ENCODE assay signal across 1 cellular context in the genomic region with DNA sequence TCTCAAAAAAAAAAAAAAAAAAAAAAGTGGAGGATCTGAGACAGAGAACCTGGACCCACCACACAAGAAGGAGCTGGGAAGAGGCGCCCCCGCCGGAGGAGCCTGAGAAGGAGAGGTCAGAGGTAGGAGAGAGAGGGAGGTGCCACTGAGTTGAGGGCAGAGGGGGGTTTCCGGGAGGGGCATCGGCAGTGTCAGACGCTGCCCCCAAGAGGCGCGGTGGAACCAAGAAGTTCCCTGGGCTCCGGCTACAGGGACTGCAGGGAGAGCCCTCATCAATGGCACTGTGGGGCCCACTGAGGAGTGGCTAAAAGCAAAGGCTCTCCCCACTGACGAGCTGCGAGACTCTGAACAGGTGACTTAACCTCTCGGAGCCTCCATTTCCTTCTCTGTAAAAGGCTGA.
TF ChIP-seq lines count a peak whose summit lies in the region.

No MANE protein-coding gene starts in this region.

TF ChIP-seq in H1, 55 proteins besides CTCF, POLR2A, EP300 and RAD21 (continued from another document):
- TF ChIP-seq, protein P1, sequence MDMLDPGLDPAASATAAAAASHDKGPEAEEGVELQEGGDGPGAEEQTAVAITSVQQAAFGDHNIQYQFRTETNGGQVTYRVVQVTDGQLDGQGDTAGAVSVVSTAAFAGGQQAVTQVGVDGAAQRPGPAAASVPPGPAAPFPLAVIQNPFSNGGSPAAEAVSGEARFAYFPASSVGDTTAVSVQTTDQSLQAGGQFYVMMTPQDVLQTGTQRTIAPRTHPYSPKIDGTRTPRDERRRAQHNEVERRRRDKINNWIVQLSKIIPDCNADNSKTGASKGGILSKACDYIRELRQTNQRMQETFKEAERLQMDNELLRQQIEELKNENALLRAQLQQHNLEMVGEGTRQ (IDR thresholded peaks at IDR 0.05; ENCODE audit: low read length): no peak
- TF ChIP-seq, protein P2, sequence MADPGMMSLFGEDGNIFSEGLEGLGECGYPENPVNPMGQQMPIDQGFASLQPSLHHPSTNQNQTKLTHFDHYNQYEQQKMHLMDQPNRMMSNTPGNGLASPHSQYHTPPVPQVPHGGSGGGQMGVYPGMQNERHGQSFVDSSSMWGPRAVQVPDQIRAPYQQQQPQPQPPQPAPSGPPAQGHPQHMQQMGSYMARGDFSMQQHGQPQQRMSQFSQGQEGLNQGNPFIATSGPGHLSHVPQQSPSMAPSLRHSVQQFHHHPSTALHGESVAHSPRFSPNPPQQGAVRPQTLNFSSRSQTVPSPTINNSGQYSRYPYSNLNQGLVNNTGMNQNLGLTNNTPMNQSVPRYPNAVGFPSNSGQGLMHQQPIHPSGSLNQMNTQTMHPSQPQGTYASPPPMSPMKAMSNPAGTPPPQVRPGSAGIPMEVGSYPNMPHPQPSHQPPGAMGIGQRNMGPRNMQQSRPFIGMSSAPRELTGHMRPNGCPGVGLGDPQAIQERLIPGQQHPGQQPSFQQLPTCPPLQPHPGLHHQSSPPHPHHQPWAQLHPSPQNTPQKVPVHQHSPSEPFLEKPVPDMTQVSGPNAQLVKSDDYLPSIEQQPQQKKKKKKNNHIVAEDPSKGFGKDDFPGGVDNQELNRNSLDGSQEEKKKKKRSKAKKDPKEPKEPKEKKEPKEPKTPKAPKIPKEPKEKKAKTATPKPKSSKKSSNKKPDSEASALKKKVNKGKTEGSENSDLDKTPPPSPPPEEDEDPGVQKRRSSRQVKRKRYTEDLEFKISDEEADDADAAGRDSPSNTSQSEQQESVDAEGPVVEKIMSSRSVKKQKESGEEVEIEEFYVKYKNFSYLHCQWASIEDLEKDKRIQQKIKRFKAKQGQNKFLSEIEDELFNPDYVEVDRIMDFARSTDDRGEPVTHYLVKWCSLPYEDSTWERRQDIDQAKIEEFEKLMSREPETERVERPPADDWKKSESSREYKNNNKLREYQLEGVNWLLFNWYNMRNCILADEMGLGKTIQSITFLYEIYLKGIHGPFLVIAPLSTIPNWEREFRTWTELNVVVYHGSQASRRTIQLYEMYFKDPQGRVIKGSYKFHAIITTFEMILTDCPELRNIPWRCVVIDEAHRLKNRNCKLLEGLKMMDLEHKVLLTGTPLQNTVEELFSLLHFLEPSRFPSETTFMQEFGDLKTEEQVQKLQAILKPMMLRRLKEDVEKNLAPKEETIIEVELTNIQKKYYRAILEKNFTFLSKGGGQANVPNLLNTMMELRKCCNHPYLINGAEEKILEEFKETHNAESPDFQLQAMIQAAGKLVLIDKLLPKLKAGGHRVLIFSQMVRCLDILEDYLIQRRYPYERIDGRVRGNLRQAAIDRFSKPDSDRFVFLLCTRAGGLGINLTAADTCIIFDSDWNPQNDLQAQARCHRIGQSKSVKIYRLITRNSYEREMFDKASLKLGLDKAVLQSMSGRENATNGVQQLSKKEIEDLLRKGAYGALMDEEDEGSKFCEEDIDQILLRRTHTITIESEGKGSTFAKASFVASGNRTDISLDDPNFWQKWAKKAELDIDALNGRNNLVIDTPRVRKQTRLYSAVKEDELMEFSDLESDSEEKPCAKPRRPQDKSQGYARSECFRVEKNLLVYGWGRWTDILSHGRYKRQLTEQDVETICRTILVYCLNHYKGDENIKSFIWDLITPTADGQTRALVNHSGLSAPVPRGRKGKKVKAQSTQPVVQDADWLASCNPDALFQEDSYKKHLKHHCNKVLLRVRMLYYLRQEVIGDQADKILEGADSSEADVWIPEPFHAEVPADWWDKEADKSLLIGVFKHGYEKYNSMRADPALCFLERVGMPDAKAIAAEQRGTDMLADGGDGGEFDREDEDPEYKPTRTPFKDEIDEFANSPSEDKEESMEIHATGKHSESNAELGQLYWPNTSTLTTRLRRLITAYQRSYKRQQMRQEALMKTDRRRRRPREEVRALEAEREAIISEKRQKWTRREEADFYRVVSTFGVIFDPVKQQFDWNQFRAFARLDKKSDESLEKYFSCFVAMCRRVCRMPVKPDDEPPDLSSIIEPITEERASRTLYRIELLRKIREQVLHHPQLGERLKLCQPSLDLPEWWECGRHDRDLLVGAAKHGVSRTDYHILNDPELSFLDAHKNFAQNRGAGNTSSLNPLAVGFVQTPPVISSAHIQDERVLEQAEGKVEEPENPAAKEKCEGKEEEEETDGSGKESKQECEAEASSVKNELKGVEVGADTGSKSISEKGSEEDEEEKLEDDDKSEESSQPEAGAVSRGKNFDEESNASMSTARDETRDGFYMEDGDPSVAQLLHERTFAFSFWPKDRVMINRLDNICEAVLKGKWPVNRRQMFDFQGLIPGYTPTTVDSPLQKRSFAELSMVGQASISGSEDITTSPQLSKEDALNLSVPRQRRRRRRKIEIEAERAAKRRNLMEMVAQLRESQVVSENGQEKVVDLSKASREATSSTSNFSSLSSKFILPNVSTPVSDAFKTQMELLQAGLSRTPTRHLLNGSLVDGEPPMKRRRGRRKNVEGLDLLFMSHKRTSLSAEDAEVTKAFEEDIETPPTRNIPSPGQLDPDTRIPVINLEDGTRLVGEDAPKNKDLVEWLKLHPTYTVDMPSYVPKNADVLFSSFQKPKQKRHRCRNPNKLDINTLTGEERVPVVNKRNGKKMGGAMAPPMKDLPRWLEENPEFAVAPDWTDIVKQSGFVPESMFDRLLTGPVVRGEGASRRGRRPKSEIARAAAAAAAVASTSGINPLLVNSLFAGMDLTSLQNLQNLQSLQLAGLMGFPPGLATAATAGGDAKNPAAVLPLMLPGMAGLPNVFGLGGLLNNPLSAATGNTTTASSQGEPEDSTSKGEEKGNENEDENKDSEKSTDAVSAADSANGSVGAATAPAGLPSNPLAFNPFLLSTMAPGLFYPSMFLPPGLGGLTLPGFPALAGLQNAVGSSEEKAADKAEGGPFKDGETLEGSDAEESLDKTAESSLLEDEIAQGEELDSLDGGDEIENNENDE (IDR thresholded peaks at IDR 0.05; ENCODE audit: insufficient replicate concordance, low read length): no peak
- no peak for TF ChIP-seq SP4 (IDR thresholded peaks at IDR 0.05; ENCODE audit: low read length)
- no peak for TF ChIP-seq RFX5 (IDR thresholded peaks at IDR 0.05; ENCODE audit: borderline replicate concordance, low read depth, low read length)
- TF ChIP-seq CHD1 (IDR thresholded peaks at IDR 0.05; ENCODE audit: low read depth, low read length): no peak
- no peak for TF ChIP-seq BRCA1 (IDR thresholded peaks at IDR 0.05; ENCODE audit: low read depth, low read length)
- TF ChIP-seq BACH1 (IDR thresholded peaks at IDR 0.05; ENCODE audit: low read length): no peak
- TF ChIP-seq NRF1 (IDR thresholded peaks at IDR 0.05; ENCODE audit: low read depth, low read length): no peak
- TF ChIP-seq CHD2 (IDR thresholded peaks at IDR 0.05; ENCODE audit: low read length): no peak
- no peak for TF ChIP-seq RXRA (IDR thresholded peaks at IDR 0.05; ENCODE audit: insufficient read depth, low read depth, low read length)
- no peak for TF ChIP-seq SP2 (IDR thresholded peaks at IDR 0.05; ENCODE audit: low read length)
- no peak for TF ChIP-seq TCF12 (IDR thresholded peaks at IDR 0.05; ENCODE audit: low read depth, low read length)
- TF ChIP-seq PHF8 (conservative IDR thresholded peaks at IDR 0.05; ENCODE audit: low read depth, low read length): no peak
- no peak for TF ChIP-seq CBX8 (IDR thresholded peaks at IDR 0.05; ENCODE audit: borderline replicate concordance, low read depth, low read length)
